32 cellular contexts compared by ENCODE assay signal in genomic region chr6:86142326-86142725, GRCh38.
DNase-seq lines count a peak whose midpoint lies in the region; ATAC-seq and TF ChIP-seq lines count a peak whose summit lies in the region.
"Had no signal": no experiment of that assay in that cellular context is flagged by ENCODE, and none has a peak within 500 bp of the region (broad histone marks: within the 10 kb centered on the region; RNA-seq: fewer than 3 reads in every experiment).

No MANE protein-coding gene starts in this region.

- no peaks in the 10 kb centered on the region for H3K36me3 ChIP-seq in trophoblast cell (ENCODE audit: control insufficient read depth in 1 of 2, insufficient read depth in 2 of 2, low read length in 2 of 2)
- H3K36me3 ChIP-seq: BE2C; BLaER1; BLaER1 treated with 17β-estradiol and CSF1 and Interleukin-3, amounts not matched to agents 10 nM and 100 nM had no signal

- H3K27ac Mint-ChIP-seq in type B pancreatic cell: peak overlapping the region; percentile 94
- H3K27ac Mint-ChIP-seq: B cell; CD14-positive monocyte; CD4-positive, alpha-beta memory T cell; CD4-positive, alpha-beta T cell; CD4-positive, CD25-positive, alpha-beta regulatory T cell; CD8-positive, alpha-beta memory T cell; CD8-positive, alpha-beta T cell had no signal

- H4K91ac ChIP-seq in trophoblast cell (ENCODE audit: low read depth, low read length): no peak overlapping the region

- no peaks in the 10 kb centered on the region for H3K27me3 Mint-ChIP-seq in type B pancreatic cell
- H3K27me3 Mint-ChIP-seq: B cell; CD4-positive, alpha-beta T cell; CD4-positive, CD25-positive, alpha-beta regulatory T cell; CD8-positive, alpha-beta memory T cell had no signal

- H3K4me1 ChIP-seq in trophoblast cell (ENCODE audit: control insufficient read depth in 1 of 2, insufficient read depth in 2 of 2, low read length in 2 of 2): peaks cover 0 to 3% of the 10 kb centered on the region in 2 experiments
- H3K4me1 ChIP-seq: A549; BE2C; BLaER1; BLaER1 treated with 17β-estradiol and CSF1 and Interleukin-3, amounts not matched to agents 10 nM and 100 nM; Caco-2 had no signal

- no peaks in the 10 kb centered on the region for H3K27me3 ChIP-seq in trophoblast cell (ENCODE audit: insufficient read depth, low read length)
- H3K27me3 ChIP-seq: BE2C; BLaER1; BLaER1 treated with 17β-estradiol and CSF1 and Interleukin-3, amounts not matched to agents 10 nM and 100 nM had no signal

- H4K12ac ChIP-seq in trophoblast cell (ENCODE audit: low read depth, low read length): no peak overlapping the region

- H2BK5ac ChIP-seq in trophoblast cell (ENCODE audit: low read depth, low read length, poor library complexity): no peak overlapping the region

- DNase-seq in epithelial cell of prostate (ENCODE audit: low read depth, low spot score) (no peak), trophoblast cell (peak; percentile 72 to 96), type B pancreatic cell (ENCODE audit: extremely low spot score, unreplicated experiment) (no peak), NCI-H82 treated with DMSO at 0.1 percent for 48 hours (lab: John Stamatoyannopoulos, UW; ENCODE audit: unreplicated experiment) (no peak), NCI-H345 (lab: John Stamatoyannopoulos, UW) (no peak)
- DNase-seq: 8988T; ACHN; AML-193; BE2C; C1 segment of cervical spinal cord; Caco-2; CD4-positive, alpha-beta memory T cell; CD4-positive, alpha-beta T cell; CD4-positive, CD25-positive, alpha-beta regulatory T cell; CD8-positive, alpha-beta memory T cell; CD8-positive, alpha-beta T cell; COR-L47; DMS 273 treated with DMSO at 0.1 percent for 48 hours; DMS153; DMS53; DMS79; DMS79 treated with DMSO at 0.1 percent for 48 hours; DND-41; EL had no signal

- H3K4me3 ChIP-seq in trophoblast cell (ENCODE audit: low read depth, low read length): no peak overlapping the region
- H3K4me3 ChIP-seq: A549; BLaER1; BLaER1 treated with 17β-estradiol and CSF1 and Interleukin-3, amounts not matched to agents 10 nM and 100 nM had no signal

- H3K9ac ChIP-seq in trophoblast cell (ENCODE audit: low read length): no peak overlapping the region
- H3K9ac ChIP-seq: BLaER1; BLaER1 treated with 17β-estradiol and CSF1 and Interleukin-3, amounts not matched to agents 10 nM and 100 nM had no signal

- no peak overlapping the region for H3K14ac ChIP-seq in trophoblast cell (ENCODE audit: low read length)

- no peaks in the 10 kb centered on the region for H3K9me3 ChIP-seq in trophoblast cell (ENCODE audit: insufficient read depth, low read depth, low read length)
- H3K9me3 ChIP-seq: A549; BE2C; BLaER1; BLaER1 treated with 17β-estradiol and CSF1 and Interleukin-3, amounts not matched to agents 10 nM and 100 nM; Caco-2 had no signal

- no peak for ATAC-seq in HG03039 (IDR thresholded peaks at IDR 0.05; ENCODE audit: unreplicated experiment)
- ATAC-seq: A549; CD8-positive, alpha-beta T cell had no signal

- no peak overlapping the region for H2AK5ac ChIP-seq in trophoblast cell (ENCODE audit: low read length)

- H3K79me1 ChIP-seq in trophoblast cell (ENCODE audit: low read length): no peaks in the 10 kb centered on the region

- no peaks in the 10 kb centered on the region for H3K4me1 Mint-ChIP-seq in type B pancreatic cell (ENCODE audit: unreplicated experiment)
- H3K4me1 Mint-ChIP-seq: B cell; CD14-positive monocyte; CD4-positive, alpha-beta memory T cell; CD4-positive, CD25-positive, alpha-beta regulatory T cell; CD8-positive, alpha-beta memory T cell had no signal

- no peaks in the 10 kb centered on the region for H3K9me3 Mint-ChIP-seq in type B pancreatic cell

- no peak overlapping the region for H3K4me2 ChIP-seq in trophoblast cell (ENCODE audit: low read length)
- H3K4me2 ChIP-seq: A549; BLaER1; BLaER1 treated with 17β-estradiol and CSF1 and Interleukin-3, amounts not matched to agents 10 nM and 100 nM had no signal

- no peak overlapping the region for H2BK120ac ChIP-seq in trophoblast cell (ENCODE audit: insufficient read depth, low read length, poor library complexity)

- no peak overlapping the region for H3K23ac ChIP-seq in trophoblast cell (ENCODE audit: low read length)

- no peak overlapping the region for H2AFZ ChIP-seq in trophoblast cell (ENCODE audit: insufficient read depth, low read length, poor library complexity)

- no peak overlapping the region for H2BK12ac ChIP-seq in trophoblast cell (ENCODE audit: low read length)

- no peak for TF ChIP-seq CTCF in type B pancreatic cell (conservative IDR thresholded peaks at IDR 0.05)

- no peaks in the 10 kb centered on the region for H3K79me2 ChIP-seq in trophoblast cell (ENCODE audit: control insufficient read depth, insufficient read depth, low read length, poor library complexity)

- peak overlapping the region; percentile 21 for H3K4me3 Mint-ChIP-seq in type B pancreatic cell
- H3K4me3 Mint-ChIP-seq: B cell; CD14-positive monocyte; CD4-positive, alpha-beta memory T cell; CD4-positive, alpha-beta T cell; CD4-positive, CD25-positive, alpha-beta regulatory T cell; CD8-positive, alpha-beta T cell had no signal

- H3K27ac ChIP-seq in epithelial cell of prostate (peak overlapping the region; percentile 34), trophoblast cell (ENCODE audit: low read depth, low read length) (no peak overlapping the region)
- H3K27ac ChIP-seq: 22Rv1; A549; BLaER1; BLaER1 treated with 17β-estradiol and CSF1 and Interleukin-3, amounts not matched to agents 10 nM and 100 nM; C4-2B had no signal

- H4K8ac ChIP-seq in trophoblast cell (ENCODE audit: low read depth, low read length): no peak overlapping the region

- H3K36me3 Mint-ChIP-seq in type B pancreatic cell: peaks cover 4% of the 10 kb centered on the region
- H3K36me3 Mint-ChIP-seq: CD14-positive monocyte; CD4-positive, alpha-beta memory T cell; CD4-positive, CD25-positive, alpha-beta regulatory T cell; CD8-positive, alpha-beta memory T cell; CD8-positive, alpha-beta T cell had no signal

- no peak overlapping the region for H3K18ac ChIP-seq in trophoblast cell (ENCODE audit: low read length)

- H3K4ac ChIP-seq in trophoblast cell (ENCODE audit: low read depth, low read length): no peak overlapping the region

- WGBS in trophoblast cell (ENCODE audit: extremely low coverage, insufficient coverage, insufficient read length): no CpG with 5 or more reads among the region's 2 CpGs

Comparison
In these comparisons a context has a peak if more than half of its experiments do, and no peak if none do; other contexts are left out.
1. DNase-seq: peak in trophoblast cell (2 of 2); none in epithelial cell of prostate (single experiment), type B pancreatic cell (single experiment), NCI-H82 treated with DMSO at 0.1 percent for 48 hours (single experiment) and NCI-H345 (single experiment).